Comparison of ENCODE assay signal across 11 cellular contexts in the genomic region with DNA sequence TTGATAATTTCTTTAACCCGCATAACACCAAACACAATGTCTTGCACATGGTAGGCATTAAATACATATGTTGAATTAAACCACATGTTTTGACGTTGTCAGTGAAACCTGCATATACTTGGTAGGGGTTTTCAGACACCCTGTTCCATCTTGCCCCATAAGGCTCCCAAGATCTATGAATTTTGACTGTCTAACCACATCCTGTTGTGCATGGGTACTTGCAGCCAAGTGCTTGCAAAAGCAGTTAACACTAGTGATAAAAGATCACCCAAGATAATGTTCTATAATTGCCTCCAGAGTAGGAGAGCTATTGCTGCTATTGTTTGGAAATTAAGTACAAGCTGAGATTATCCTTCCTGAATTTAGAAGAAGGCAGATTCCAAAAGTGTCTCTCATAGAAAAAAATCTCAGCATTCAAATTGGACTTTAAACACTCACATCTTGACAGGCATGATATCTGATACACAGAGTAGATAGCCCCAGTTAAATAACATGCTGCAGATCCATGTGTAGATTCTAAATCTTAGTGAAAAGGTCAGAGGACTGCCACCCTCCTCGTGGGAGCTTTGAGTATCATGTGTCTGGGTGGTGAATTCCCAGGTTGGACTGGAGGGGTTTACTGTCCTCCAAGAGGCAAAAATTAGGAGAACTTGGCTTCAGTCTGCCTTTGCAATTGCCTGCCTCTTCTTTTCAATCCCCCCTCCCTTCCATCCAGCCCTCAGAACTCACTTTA. TPM values are rescaled to one million over a fixed set of nuclear protein-coding genes. Genes with fewer than 3 reads are reported as not detected.
A peak's percentile ranks its signal among the peaks of the same experiment; 100 is the strongest.
DNase-seq lines count a peak whose midpoint lies in the region; ATAC-seq lines count a peak whose summit lies in the region.
"Had no signal": no experiment of that assay in that cellular context is flagged by ENCODE, and none has a peak within 500 bp of the region (broad histone marks: within the 10 kb centered on the region; RNA-seq: fewer than 3 reads in every experiment).

No MANE protein-coding gene starts in this region.

- H3K79me1 ChIP-seq in mesendoderm (ENCODE audit: low read length) = no peaks in the 10 kb centered on the region

- H2AK5ac ChIP-seq in mesendoderm (ENCODE audit: low read length) = no peak overlapping the region

- H3K27ac ChIP-seq in mesendoderm (ENCODE audit: low read depth, low read length) = no peak overlapping the region
- H3K27ac ChIP-seq: esophagus muscularis mucosa, thoracic aorta had no signal

- H3K4ac ChIP-seq in mesendoderm (ENCODE audit: low read depth, low read length) = no peak overlapping the region

- peak overlapping the region; percentile 97 for H3K27ac Mint-ChIP-seq in activated CD4-positive, alpha-beta T cell treated with anti-CD3 and anti-CD28 coated beads, Interleukin-2, amount 10 ng/mL, durations not matched to agents 7 days and 5 days

- no peak overlapping the region for H3K4me3 ChIP-seq in mesendoderm (ENCODE audit: low read length)
- H3K4me3 ChIP-seq: esophagus muscularis mucosa, thoracic aorta had no signal

- H2BK15ac ChIP-seq in mesendoderm (replicated peaks; ENCODE audit: low read depth) = no peak overlapping the region

- no peak overlapping the region for H2BK5ac ChIP-seq in mesendoderm (ENCODE audit: low read length)

- H4K5ac ChIP-seq in mesendoderm (ENCODE audit: low read length) = no peak overlapping the region

- WGBS in mesendoderm (ENCODE audit: extremely low coverage, insufficient coverage, low lambda C conversion rate) = no CpG with 5 or more reads among the region's 3 CpGs

- POLR2A ChIA-PET in activated CD4-positive, alpha-beta T cell treated with anti-CD3 and anti-CD28 coated beads, Interleukin-2, amount 10 ng/mL, durations not matched to agents 7 days and 5 days (lab: Charles Lee) = no interaction called here

- ATAC-seq in HG02588 (IDR thresholded peaks at IDR 0.05; ENCODE audit: unreplicated experiment) (peak; percentile 59), GM21360 (IDR thresholded peaks at IDR 0.05; ENCODE audit: unreplicated experiment) (no peak)

- no peak overlapping the region for H3K23ac ChIP-seq in mesendoderm (ENCODE audit: low read length)

- no peaks in the 10 kb centered on the region for H3K4me1 ChIP-seq in mesendoderm (ENCODE audit: control insufficient read depth, low read depth, low read length)

- H3K27me3 ChIP-seq in mesendoderm (ENCODE audit: insufficient read depth, low read length, poor library complexity) = no peaks in the 10 kb centered on the region
- H3K27me3 ChIP-seq: esophagus muscularis mucosa had no signal

- H3K4me1 Mint-ChIP-seq in activated CD4-positive, alpha-beta T cell treated with anti-CD3 and anti-CD28 coated beads, Interleukin-2, amount 10 ng/mL, durations not matched to agents 7 days and 5 days = peaks cover 51% of the 10 kb centered on the region

- H3K4me2 ChIP-seq in mesendoderm (ENCODE audit: low read length) = no peak overlapping the region

- H3K9ac ChIP-seq in mesendoderm (ENCODE audit: low read length) = no peak overlapping the region

- CTCF ChIA-PET in activated CD4-positive, alpha-beta T cell treated with anti-CD3 and anti-CD28 coated beads, Interleukin-2, amount 10 ng/mL, durations not matched to agents 7 days and 5 days (lab: Charles Lee) = interaction anchor here (0.7 to 4.3 kb wide), 17 partner anchors 9 to 769 kb away, joined by 3 to 34 read pairs (median 4); a partner anchor contains a TSS

- H3K79me2 ChIP-seq in mesendoderm (ENCODE audit: control insufficient read depth, insufficient read depth, low read length) = no peaks in the 10 kb centered on the region

- H3K4me3 Mint-ChIP-seq in activated CD4-positive, alpha-beta T cell treated with anti-CD3 and anti-CD28 coated beads, Interleukin-2, amount 10 ng/mL, durations not matched to agents 7 days and 5 days = peak overlapping the region; percentile 16

- no peaks in the 10 kb centered on the region for H3K27me3 Mint-ChIP-seq in activated CD4-positive, alpha-beta T cell treated with anti-CD3 and anti-CD28 coated beads, Interleukin-2, amount 10 ng/mL, durations not matched to agents 7 days and 5 days

- no peak overlapping the region for H3K18ac ChIP-seq in mesendoderm (ENCODE audit: low read length)

- H3K36me3 ChIP-seq in mesendoderm (ENCODE audit: control insufficient read depth, insufficient read depth, low read length) = no peaks in the 10 kb centered on the region
- H3K36me3 ChIP-seq: esophagus muscularis mucosa, thoracic aorta had no signal

- H2BK120ac ChIP-seq in mesendoderm (ENCODE audit: low read depth, low read length) = no peak overlapping the region

- H3K56ac ChIP-seq in mesendoderm (ENCODE audit: low read length) = no peak overlapping the region

- peaks cover 18% of the 10 kb centered on the region for H3K9me3 Mint-ChIP-seq in activated CD4-positive, alpha-beta T cell treated with anti-CD3 and anti-CD28 coated beads, Interleukin-2, amount 10 ng/mL, durations not matched to agents 7 days and 5 days

- no peak overlapping the region for H4K8ac ChIP-seq in mesendoderm (ENCODE audit: low read depth, low read length)

- intact Hi-C loops in posterior cingulate gyrus (cut with DNase I) = no loop called here

- peaks cover 22% of the 10 kb centered on the region for H3K36me3 Mint-ChIP-seq in activated CD4-positive, alpha-beta T cell treated with anti-CD3 and anti-CD28 coated beads, Interleukin-2, amount 10 ng/mL, durations not matched to agents 7 days and 5 days (ENCODE audit: low read depth)

- DNase-seq in GM03348 (ENCODE audit: low spot score) = peak; percentile 17
- peak; percentile 76 for DNase-seq in activated CD4-positive, alpha-beta T cell treated with anti-CD3 and anti-CD28 coated beads, Interleukin-2, amount 10 ng/mL, durations not matched to agents 7 days and 5 days
- peak; percentile 19 for DNase-seq in mesendoderm
- DNase-seq in posterior cingulate gyrus = no peak
- no peak for DNase-seq in NCI-H146 treated with DMSO at 0.1 percent for 48 hours (lab: John Stamatoyannopoulos, UW; ENCODE audit: unreplicated experiment)
- no peak for DNase-seq in NCI-H748 treated with DMSO at 0.1 percent for 48 hours (lab: John Stamatoyannopoulos, UW)
- DNase-seq: IMR-90 had no signal

RNA-seq across cellular contexts. Expression of a gene that starts 25.8 kb away (rescaled TPM):
- total RNA-seq in activated CD4-positive, alpha-beta T cell treated with anti-CD3 and anti-CD28 coated beads, Interleukin-2, amount 10 ng/mL, durations not matched to agents 7 days and 5 days = not detected
- polyA plus RNA-seq in mesendoderm (2013, experiment 1 of 2) = not detected
- polyA plus RNA-seq in mesendoderm (2013, experiment 2 of 2) = not detected
- total RNA-seq: esophagus muscularis mucosa, IMR-90, thoracic aorta had no signal
- polyA plus RNA-seq: IMR-90 had no signal

RNA-seq across cellular contexts. Expression of a gene that starts 59.2 kb away (rescaled TPM):
- total RNA-seq in activated CD4-positive, alpha-beta T cell treated with anti-CD3 and anti-CD28 coated beads, Interleukin-2, amount 10 ng/mL, durations not matched to agents 7 days and 5 days = 10 to 100 TPM; 14.9 to 18.9 TPM
- 8.5 TPM for polyA plus RNA-seq in mesendoderm (2013, experiment 1 of 2)
- polyA plus RNA-seq in mesendoderm (2013, experiment 2 of 2) = 8.3 TPM

RNA-seq across cellular contexts. Expression of a gene that starts 59.3 kb away (rescaled TPM):
- 1 to 10 TPM; 1.5 to 2.2 TPM for total RNA-seq in activated CD4-positive, alpha-beta T cell treated with anti-CD3 and anti-CD28 coated beads, Interleukin-2, amount 10 ng/mL, durations not matched to agents 7 days and 5 days
- polyA plus RNA-seq in mesendoderm (2013, experiment 1 of 2) = 12.4 TPM
- polyA plus RNA-seq in mesendoderm (2013, experiment 2 of 2) = 12.6 TPM

Comparison
In these comparisons a context has a peak if more than half of its experiments do, and no peak if none do; other contexts are left out.
1. DNase-seq: peak in GM03348 (single experiment), activated CD4-positive, alpha-beta T cell treated with anti-CD3 and anti-CD28 coated beads, Interleukin-2, amount 10 ng/mL, durations not matched to agents 7 days and 5 days (single experiment) and mesendoderm (single experiment); none in posterior cingulate gyrus (0 of 10), NCI-H146 treated with DMSO at 0.1 percent for 48 hours (single experiment) and NCI-H748 treated with DMSO at 0.1 percent for 48 hours (single experiment).